In genomic region chr6:41734666-41735426, GRCh38 we compare ENCODE assay signal across 1 cellular context.
TF ChIP-seq lines count a peak whose summit lies in the region.

No MANE protein-coding gene starts in this region.

TF ChIP-seq in HEK293, 187 proteins besides CTCF, POLR2A, EP300 and RAD21 (continued from another document and continues in another):
- TF ChIP-seq PRDM10 (tag by site-specific recombination; IDR thresholded peaks at IDR 0.05) (no peak; the same call in 1 of the 2 replicates), ZBTB49 (tag by site-specific recombination; IDR thresholded peaks at IDR 0.05; ENCODE audit: low read depth) (no peak), ZNF366 (tag by site-specific recombination; conservative IDR thresholded peaks at IDR 0.05) (peak; percentile 64), PBX3 (CRISPR knock-in tag; IDR thresholded peaks at IDR 0.05) (no peak), BCL11A (tag by site-specific recombination; IDR thresholded peaks at IDR 0.05; ENCODE audit: low read depth) (peak; percentile 41; the same call in 1 of the 2 replicates), ZBTB21 (tag by site-specific recombination; IDR thresholded peaks at IDR 0.05) (no peak), ZNF211 (tag by site-specific recombination; IDR thresholded peaks at IDR 0.05; ENCODE audit: low read depth) (no peak), ZNF112 (tag by site-specific recombination; IDR thresholded peaks at IDR 0.05) (no peak), ZNF280C (tag by site-specific recombination; IDR thresholded peaks at IDR 0.05) (no peak), GLI4 (tag by site-specific recombination; IDR thresholded peaks at IDR 0.05) (no peak; the same call in 1 of the 2 replicates), ZNF239 (tag by site-specific recombination; IDR thresholded peaks at IDR 0.05) (no peak), ZNF610 (tag by site-specific recombination; IDR thresholded peaks at IDR 0.05; ENCODE audit: borderline replicate concordance) (no peak), GLIS1 (tag by site-specific recombination; IDR thresholded peaks at IDR 0.05) (peak; percentile 61), ZNF580 (tag by site-specific recombination; IDR thresholded peaks at IDR 0.05) (no peak), ZNF324 (tag by site-specific recombination; IDR thresholded peaks at IDR 0.05) (no peak), HOXC10 (CRISPR knock-in tag; IDR thresholded peaks at IDR 0.05) (no peak), ZNF677 (tag by site-specific recombination; IDR thresholded peaks at IDR 0.05) (0 out of 2 replicates have a peak, but pooled peaks have one; percentile 34), ZNF658 (tag by site-specific recombination; IDR thresholded peaks at IDR 0.05) (no peak), ZNF48 (tag by site-specific recombination; IDR thresholded peaks at IDR 0.05) (no peak), ZNF274 (IDR thresholded peaks at IDR 0.05; ENCODE audit: low read length) (no peak), ZNF274 (tag by site-specific recombination; IDR thresholded peaks at IDR 0.05; ENCODE audit: borderline replicate concordance) (no peak), ATF2 (tag by site-specific recombination; IDR thresholded peaks at IDR 0.05; ENCODE audit: low read depth) (no peak), ZFP69B (tag by site-specific recombination; IDR thresholded peaks at IDR 0.05) (no peak), KLF16 (tag by site-specific recombination; IDR thresholded peaks at IDR 0.05) (peak; percentile 33; the same call in 1 of the 2 replicates), ZNF747 (tag by site-specific recombination; IDR thresholded peaks at IDR 0.05) (no peak), ZNF266 (tag by site-specific recombination; IDR thresholded peaks at IDR 0.05; ENCODE audit: low read depth) (no peak), AEBP2 (tag by site-specific recombination; IDR thresholded peaks at IDR 0.05; ENCODE audit: borderline replicate concordance) (no peak), ZNF596 (tag by site-specific recombination; IDR thresholded peaks at IDR 0.05) (no peak), ZNF350 (tag by site-specific recombination; IDR thresholded peaks at IDR 0.05) (no peak), ZBTB20 (tag by site-specific recombination; IDR thresholded peaks at IDR 0.05) (peak; percentile 51; the same call in 1 of the 2 replicates), ZNF26 (tag by site-specific recombination; IDR thresholded peaks at IDR 0.05) (no peak), ZNF768 (tag by site-specific recombination; IDR thresholded peaks at IDR 0.05) (no peak), ZIC2 (tag by site-specific recombination; IDR thresholded peaks at IDR 0.05) (peak; percentile 29; the same call in 1 of the 2 replicates), INSM2 (tag by site-specific recombination; IDR thresholded peaks at IDR 0.05) (no peak), HOXD13 (CRISPR knock-in tag; IDR thresholded peaks at IDR 0.05; ENCODE audit: borderline replicate concordance) (no peak), KLF17 (tag by site-specific recombination; IDR thresholded peaks at IDR 0.05) (peak; percentile 11; the same call in 1 of the 2 replicates), ZNF16 (tag by site-specific recombination; IDR thresholded peaks at IDR 0.05; ENCODE audit: low read depth) (no peak), ZNF555 (tag by site-specific recombination; conservative IDR thresholded peaks at IDR 0.05) (no peak), ZBTB17 (tag by site-specific recombination; IDR thresholded peaks at IDR 0.05) (0 out of 2 replicates have a peak, but pooled peaks have one; percentile 9), OVOL3 (tag by site-specific recombination; IDR thresholded peaks at IDR 0.05) (no peak), ZNF785 (tag by site-specific recombination; IDR thresholded peaks at IDR 0.05) (no peak), ZSCAN30 (tag by site-specific recombination; IDR thresholded peaks at IDR 0.05) (no peak)
